ENCODE assay signal across 9 cellular contexts in the genomic region with DNA sequence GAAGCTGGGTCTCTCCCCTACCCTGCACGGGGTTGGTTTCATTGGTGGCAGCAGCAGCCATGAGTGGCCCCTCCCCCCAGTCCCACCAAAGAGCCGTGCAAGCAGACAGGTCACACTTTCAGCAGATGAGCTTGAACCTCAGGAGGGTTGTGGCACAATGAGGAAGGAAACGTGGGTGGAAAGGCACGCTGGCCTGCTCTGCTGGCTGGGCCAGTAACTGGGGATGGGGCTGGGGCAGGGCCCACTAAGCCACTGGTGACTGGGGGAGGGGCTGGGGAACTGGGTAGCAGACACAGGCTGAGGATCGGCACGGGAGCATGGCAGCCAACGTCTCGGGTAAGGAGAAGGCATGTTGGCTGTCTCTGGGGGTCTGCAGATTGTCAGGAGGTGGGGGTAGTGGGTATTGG. TPM values are rescaled to one million over a fixed set of nuclear protein-coding genes. Genes with fewer than 3 reads are reported as not detected.
DNase-seq lines count a peak whose midpoint lies in the region; ATAC-seq and TF ChIP-seq lines count a peak whose summit lies in the region.
"Had no signal": no experiment of that assay in that cellular context is flagged by ENCODE, and none has a peak within 500 bp of the region (broad histone marks: within the 10 kb centered on the region; RNA-seq: fewer than 3 reads in every experiment).

Gene P2RY11 (plus strand): TSS at position 289 of the 407 bp plus-strand sequence. CDS start 29 bp downstream, at position 318.

- no peak within 1 kb of the TSS for H3K27ac ChIP-seq in suprapubic skin
- H3K27ac ChIP-seq in brain microvascular endothelial cell: no peak within 1 kb of the TSS

- TF ChIP-seq CTCF in suprapubic skin (IDR thresholded peaks at IDR 0.05): no peak
- TF ChIP-seq CTCF in brain microvascular endothelial cell (IDR thresholded peaks at IDR 0.05; ENCODE audit: low read depth, low read length, missing control alignments): no peak

- H3K4me1 ChIP-seq in suprapubic skin: peaks cover 26% of the 10 kb centered on the region

- H3K27me3 Mint-ChIP-seq in activated CD4-positive, alpha-beta T cell treated with anti-CD3 and anti-CD28 coated beads, Interleukin-2, amount 10 ng/mL, durations not matched to agents 7 days and 5 days: no peaks in the 10 kb centered on the region
- no peaks in the 10 kb centered on the region for H3K27me3 Mint-ChIP-seq in T-helper 17 cell

- H3K4me3 ChIP-seq in suprapubic skin: no peak within 1 kb of the TSS
- H3K4me3 ChIP-seq in brain microvascular endothelial cell (ENCODE audit: low read depth, low read length): no peak within 1 kb of the TSS

- H3K4me1 Mint-ChIP-seq in activated CD4-positive, alpha-beta T cell treated with anti-CD3 and anti-CD28 coated beads, Interleukin-2, amount 10 ng/mL, durations not matched to agents 7 days and 5 days: peaks cover 59% of the 10 kb centered on the region
- peaks cover 37% of the 10 kb centered on the region for H3K4me1 Mint-ChIP-seq in T-helper 17 cell

- H3K36me3 Mint-ChIP-seq in activated CD4-positive, alpha-beta T cell treated with anti-CD3 and anti-CD28 coated beads, Interleukin-2, amount 10 ng/mL, durations not matched to agents 7 days and 5 days (ENCODE audit: low read depth): peaks cover 54% of the 10 kb centered on the region
- H3K36me3 Mint-ChIP-seq in T-helper 17 cell (ENCODE audit: low read depth): peaks cover 9% of the 10 kb centered on the region

- POLR2A ChIA-PET in activated CD4-positive, alpha-beta T cell treated with anti-CD3 and anti-CD28 coated beads, Interleukin-2, amount 10 ng/mL, durations not matched to agents 7 days and 5 days (lab: Charles Lee): no interaction called here

- peak; percentile 50 for DNase-seq in activated CD4-positive, alpha-beta T cell treated with anti-CD3 and anti-CD28 coated beads, Interleukin-2, amount 10 ng/mL, durations not matched to agents 7 days and 5 days
- DNase-seq in activated CD4-positive, alpha-beta T cell treated with anti-CD3 and anti-CD28 coated beads for 1 hour: no peak
- DNase-seq in T-helper 17 cell: no peak
- peak; percentile 30 for DNase-seq in germinal center (ENCODE audit: low spot score)
- DNase-seq in suprapubic skin (ENCODE audit: low spot score in 2 of 2): no peak
- DNase-seq in NK-92 treated with Interleukin-12 subunit alpha and Interleukin-12 subunit beta, amount 100 ng/mL, for 24 hours (lab: John Stamatoyannopoulos, UW): no peak
- no peak for DNase-seq in brain microvascular endothelial cell
- DNase-seq: stimulated activated naive CD4-positive, alpha-beta T cell had no signal

- WGBS in suprapubic skin: 60% methylated on average over 8 of the region's 8 CpGs

- H3K9me3 ChIP-seq in T-helper 17 cell (ENCODE audit: control insufficient read depth, low read length, poor library complexity, severe bottlenecking): no peaks in the 10 kb centered on the region
- no peaks in the 10 kb centered on the region for H3K9me3 ChIP-seq in suprapubic skin

- peak within 1 kb of the TSS; percentile 91 for H3K27ac Mint-ChIP-seq in activated CD4-positive, alpha-beta T cell treated with anti-CD3 and anti-CD28 coated beads, Interleukin-2, amount 10 ng/mL, durations not matched to agents 7 days and 5 days
- H3K27ac Mint-ChIP-seq in T-helper 17 cell: peak within 1 kb of the TSS; percentile 97

- no peaks in the 10 kb centered on the region for H3K9me3 Mint-ChIP-seq in activated CD4-positive, alpha-beta T cell treated with anti-CD3 and anti-CD28 coated beads, Interleukin-2, amount 10 ng/mL, durations not matched to agents 7 days and 5 days

- H3K36me3 ChIP-seq in suprapubic skin (peaks cover 69% of the 10 kb centered on the region), brain microvascular endothelial cell (replicated peaks) (peaks cover 68% of the 10 kb centered on the region)

- H3K4me3 Mint-ChIP-seq in activated CD4-positive, alpha-beta T cell treated with anti-CD3 and anti-CD28 coated beads, Interleukin-2, amount 10 ng/mL, durations not matched to agents 7 days and 5 days: peak within 1 kb of the TSS; percentile 68
- H3K4me3 Mint-ChIP-seq in T-helper 17 cell: peak within 1 kb of the TSS; percentile 83

- TF ChIP-seq POLR2A in suprapubic skin (IDR thresholded peaks at IDR 0.05): no peak

- in situ Hi-C loops in brain microvascular endothelial cell (cut with HindIII; ENCODE audit: low pct_ligation_motif_present, low sequenced_read_pairs): no loop called here

- no peak for TF ChIP-seq EP300 in suprapubic skin (IDR thresholded peaks at IDR 0.05)

- ATAC-seq in T-helper 17 cell (peak; percentile 15), GM21529 (IDR thresholded peaks at IDR 0.05; ENCODE audit: unreplicated experiment) (no peak)

- H3K27me3 ChIP-seq in suprapubic skin: no peaks in the 10 kb centered on the region
- H3K27me3 ChIP-seq in brain microvascular endothelial cell (replicated peaks): no peaks in the 10 kb centered on the region

- CTCF ChIA-PET in activated CD4-positive, alpha-beta T cell treated with anti-CD3 and anti-CD28 coated beads, Interleukin-2, amount 10 ng/mL, durations not matched to agents 7 days and 5 days (lab: Charles Lee): interaction anchor here (0.7 to 3.4 kb wide), 3 partner anchors 11 to 292 kb away, joined by 3 to 12 read pairs (median 5); partner anchors contain the start of gene CDC37

RNA-seq across cellular contexts. Expression of gene P2RY11, which starts in this region (rescaled TPM):
- 10 to 100 TPM; 39.1 to 43.1 TPM for total RNA-seq in activated CD4-positive, alpha-beta T cell treated with anti-CD3 and anti-CD28 coated beads, Interleukin-2, amount 10 ng/mL, durations not matched to agents 7 days and 5 days
- total RNA-seq in T-helper 17 cell: 10 to 100 TPM; 46.6 to 50.8 TPM
- total RNA-seq in suprapubic skin: 10 to 100 TPM; 16.4 to 32.9 (median 19.9) TPM

Comparison
In these comparisons a context has a peak if more than half of its experiments do, and no peak if none do; other contexts are left out.
1. DNase-seq: peak in activated CD4-positive, alpha-beta T cell treated with anti-CD3 and anti-CD28 coated beads, Interleukin-2, amount 10 ng/mL, durations not matched to agents 7 days and 5 days (single experiment) and germinal center (single experiment); none in activated CD4-positive, alpha-beta T cell treated with anti-CD3 and anti-CD28 coated beads for 1 hour (single experiment), T-helper 17 cell (0 of 3), suprapubic skin (0 of 2), NK-92 treated with Interleukin-12 subunit alpha and Interleukin-12 subunit beta, amount 100 ng/mL, for 24 hours (single experiment) and brain microvascular endothelial cell (single experiment).